24 cellular contexts compared by ENCODE assay signal in genomic region chr2:223789423-223789822, GRCh38.
"Had no signal": no experiment of that assay in that cellular context is flagged by ENCODE, and none has a peak within 500 bp of the region (broad histone marks: within the 10 kb centered on the region; RNA-seq: fewer than 3 reads in every experiment).

No MANE protein-coding gene starts in this region.

- H3K36me3 ChIP-seq: left lung, lower lobe of right lung, ovary, right atrium auricular region, suprapubic skin, thoracic aorta, tibial artery, upper lobe of right lung had no signal

- H3K27me3 Mint-ChIP-seq: natural killer cell treated with Interleukin-12 subunit alpha and Interleukin-12 subunit beta and Interleukin-15 and Interleukin-18, amount 100 ng/mL, for 72 hours; progenitor cell of endocrine pancreas; stimulated activated naive CD8-positive, alpha-beta T cell treated with anti-CD3 and anti-CD28 coated beads, Interleukin-15, Interleukin-2, amounts not matched to agents 100 ng/mL and 50 ng/mL, for 24 hours had no signal

- H3K27me3 ChIP-seq: left lung, ovary, right atrium auricular region, suprapubic skin, tibial artery, upper lobe of right lung had no signal

- H3K4me3 ChIP-seq: left lung, lower lobe of right lung, ovary, right atrium auricular region, skin epidermis, suprapubic skin, thoracic aorta, tibial artery, upper lobe of right lung had no signal

- FAIRE-seq: kidney, urothelium cell line had no signal

- H3K9me3 Mint-ChIP-seq: immature natural killer cell; natural killer cell treated with Interleukin-12 subunit alpha and Interleukin-12 subunit beta and Interleukin-15 and Interleukin-18, amount 100 ng/mL, for 72 hours; stimulated activated naive CD8-positive, alpha-beta T cell treated with anti-CD3 and anti-CD28 coated beads, Interleukin-15, Interleukin-2, amounts not matched to agents 100 ng/mL and 50 ng/mL, for 24 hours had no signal

- H3K9me3 ChIP-seq: left lung, ovary, thoracic aorta, tibial artery, upper lobe of right lung had no signal

- H3K27ac ChIP-seq: left lung, lower lobe of right lung, ovary, right atrium auricular region, skin epidermis, suprapubic skin, thoracic aorta, tibial artery, upper lobe of right lung had no signal

- H3K4me3 Mint-ChIP-seq: immature natural killer cell; natural killer cell treated with Interleukin-12 subunit alpha and Interleukin-12 subunit beta and Interleukin-15 and Interleukin-18, amount 100 ng/mL, for 72 hours; stimulated activated naive CD8-positive, alpha-beta T cell treated with anti-CD3 and anti-CD28 coated beads, Interleukin-15, Interleukin-2, amounts not matched to agents 100 ng/mL and 50 ng/mL, for 24 hours had no signal

- H3K27ac Mint-ChIP-seq: natural killer cell treated with Interleukin-12 subunit alpha and Interleukin-12 subunit beta and Interleukin-15 and Interleukin-18, amount 100 ng/mL, for 72 hours; progenitor cell of endocrine pancreas; stimulated activated naive CD8-positive, alpha-beta T cell treated with anti-CD3 and anti-CD28 coated beads, Interleukin-15, Interleukin-2, amounts not matched to agents 100 ng/mL and 50 ng/mL, for 24 hours had no signal

- DNase-seq: hypothalamus; immature natural killer cell; kidney; left colon; left lung; lower lobe of right lung; ovary; stimulated activated CD4-positive, alpha-beta T cell treated with anti-CD3 and anti-CD28 coated beads, Interleukin-12 subunit alpha, Interleukin-12 subunit beta, amount 100 ng/mL, for 4 hours; stimulated activated CD4-positive, alpha-beta T cell treated with anti-CD3 and anti-CD28 coated beads, Interleukin-15, amount 100 ng/mL, for 24 hours; stimulated activated CD4-positive, alpha-beta T cell treated with anti-CD3 and anti-CD28 coated beads, Interleukin-2, amount 100 ng/mL, for 24 hours; stimulated activated CD4-positive, alpha-beta T cell treated with anti-CD3 and anti-CD28 coated beads, Interleukin-4, amount 100 ng/mL, for 1 hour; stimulated activated naive CD4-positive, alpha-beta T cell; tibial artery; trophoblast cell; upper lobe of right lung had no signal

- H3K4me1 ChIP-seq: left lung, lower lobe of right lung, right atrium auricular region, suprapubic skin, tibial artery, upper lobe of right lung had no signal

- ATAC-seq: left colon; lower lobe of right lung; natural killer cell treated with Interleukin-12 subunit alpha and Interleukin-12 subunit beta and Interleukin-15 and Interleukin-18, amount 100 ng/mL, for 72 hours; sciatic nerve; upper lobe of right lung had no signal
